9 cellular contexts compared by ENCODE assay signal in genomic region chr15:92909131-92909781, GRCh38. TPM values are rescaled to one million over a fixed set of nuclear protein-coding genes. Genes with fewer than 3 reads are reported as not detected.
DNase-seq lines count a peak whose midpoint lies in the region; ATAC-seq, FAIRE-seq and TF ChIP-seq lines count a peak whose summit lies in the region.
"Had no signal": no experiment of that assay in that cellular context is flagged by ENCODE, and none has a peak within 500 bp of the region (broad histone marks: within the 10 kb centered on the region; RNA-seq: fewer than 3 reads in every experiment).

No MANE protein-coding gene starts in this region.

- no peaks in the 10 kb centered on the region for H3K9me2 ChIP-seq in PC-9 (ENCODE audit: insufficient read depth)

- TF ChIP-seq CTCF in PC-9 (conservative IDR thresholded peaks at IDR 0.05): no peak
- no peak for TF ChIP-seq CTCF in osteocyte (IDR thresholded peaks at IDR 0.05)
- TF ChIP-seq CTCF in D721Med (IDR thresholded peaks at IDR 0.05; ENCODE audit: insufficient read depth, missing control alignments): no peak

- H3K4me3 ChIP-seq in BLaER1: no peak overlapping the region
- no peak overlapping the region for H3K4me3 ChIP-seq in PC-9
- H3K4me3 ChIP-seq in endocrine pancreas (ENCODE audit: control insufficient read depth, insufficient read depth, low read length): no peak overlapping the region

- H3K27ac ChIP-seq in BLaER1 (no peak overlapping the region), PC-9 (peak overlapping the region; percentile 98; the same call in 1 of the 2 replicates)
- H3K27ac ChIP-seq: HL-60 had no signal

- peaks cover 99% of the 10 kb centered on the region for H3K79me2 ChIP-seq in PC-9 (ENCODE audit: low read depth)

- H3K27ac Mint-ChIP-seq in osteocyte (ENCODE audit: unreplicated experiment): peak overlapping the region; percentile 100

- DNase-seq in PC-9: no peak
- DNase-seq in osteocyte (ENCODE audit: extremely low spot score, unreplicated experiment): no peak
- no peak for DNase-seq in T-helper 9 cell
- DNase-seq in D721Med (ENCODE audit: insufficient read length, low spot score): no peak
- DNase-seq in midbrain (lab: John Stamatoyannopoulos, UW): no peak

- H3K27me3 ChIP-seq in BLaER1 (no peaks in the 10 kb centered on the region), PC-9 (ENCODE audit: insufficient read depth, low read depth) (no peaks in the 10 kb centered on the region), endocrine pancreas (ENCODE audit: control insufficient read depth, insufficient read depth, low read length) (no peaks in the 10 kb centered on the region)

- peaks cover 24% of the 10 kb centered on the region for H3K36me3 Mint-ChIP-seq in osteocyte (ENCODE audit: unreplicated experiment)

- peaks cover 91% of the 10 kb centered on the region for H3K4me1 Mint-ChIP-seq in osteocyte (ENCODE audit: unreplicated experiment)

- FAIRE-seq in D721Med (lab: Jason Lieb, UNC): no peak

- BruUV-seq in PC-9 (replicated peaks; lab: Mats Ljungman, UMichigan): no TSS peak

- H3K9ac ChIP-seq in BLaER1: no peak overlapping the region
- H3K9ac ChIP-seq in endocrine pancreas (ENCODE audit: control insufficient read depth, insufficient read depth, low read length): peak overlapping the region; percentile 44

- H3K4me1 ChIP-seq in BLaER1: peaks cover 90% of the 10 kb centered on the region
- H3K4me1 ChIP-seq in PC-9 (replicated peaks; ENCODE audit: insufficient read depth): peaks cover 82% of the 10 kb centered on the region
- peaks cover 34% of the 10 kb centered on the region for H3K4me1 ChIP-seq in endocrine pancreas (ENCODE audit: control insufficient read depth, insufficient read depth, low read length)

- H3K9me3 ChIP-seq in BLaER1: peaks cover 6% of the 10 kb centered on the region; the same call in 1 of the 2 replicates
- no peaks in the 10 kb centered on the region for H3K9me3 ChIP-seq in PC-9 (ENCODE audit: insufficient read depth, low read depth)
- no peaks in the 10 kb centered on the region for H3K9me3 ChIP-seq in endocrine pancreas (ENCODE audit: control insufficient read depth, low read length)

- no peaks in the 10 kb centered on the region for H3K9me3 Mint-ChIP-seq in osteocyte (ENCODE audit: unreplicated experiment)

- POLR2A ChIA-PET in PC-9 (lab: Charles Lee; ENCODE audit: unreplicated experiment): interaction anchor here (0.5 to 0.6 kb wide), 2 partner anchors 28 to 101 kb away, joined by 3 to 7 read pairs; no protein-coding TSS in a partner anchor

- peak overlapping the region; percentile 45 for H3K4me3 Mint-ChIP-seq in osteocyte (ENCODE audit: unreplicated experiment)

- H3F3A ChIP-seq in PC-9 (ENCODE audit: insufficient read depth, low read depth): peaks cover 80% of the 10 kb centered on the region

- peak overlapping the region; percentile 85; the same call in 1 of the 2 replicates for H3K4me2 ChIP-seq in BLaER1
- H3K4me2 ChIP-seq in PC-9: no peak overlapping the region

- H4K20me1 ChIP-seq in BLaER1: no peaks in the 10 kb centered on the region
- H4K20me1 ChIP-seq in PC-9 (ENCODE audit: insufficient read depth): 0 out of 2 replicates have a peak, but pooled peaks cover 3% of the 10 kb centered on the region

- CTCF ChIA-PET in PC-9 (lab: Charles Lee): no interaction called here

- ATAC-seq in GM19324 (IDR thresholded peaks at IDR 0.05; ENCODE audit: low FRiP score, unreplicated experiment): no peak

- intact Hi-C loops in PC-9 (cut with micrococcal nuclease; ENCODE audit: unreplicated experiment): no loop called here

- H2AFZ ChIP-seq in PC-9: no peak overlapping the region

- H3K36me3 ChIP-seq in BLaER1: peaks cover 42% of the 10 kb centered on the region
- peaks cover 26% of the 10 kb centered on the region for H3K36me3 ChIP-seq in PC-9 (ENCODE audit: low read depth)
- no peaks in the 10 kb centered on the region for H3K36me3 ChIP-seq in endocrine pancreas (ENCODE audit: control insufficient read depth, insufficient read depth, low read length)

- H3K27me3 Mint-ChIP-seq in osteocyte (ENCODE audit: unreplicated experiment): no peaks in the 10 kb centered on the region

RNA-seq across cellular contexts. Expression of gene CHD2, which starts 9.1 kb away (rescaled TPM):
- 105 and 120 TPM in 2 replicates for total RNA-seq in PC-9 (2021)
- total RNA-seq in osteocyte: 89.9 and 102 TPM in 2 replicates
